In the genomic region with DNA sequence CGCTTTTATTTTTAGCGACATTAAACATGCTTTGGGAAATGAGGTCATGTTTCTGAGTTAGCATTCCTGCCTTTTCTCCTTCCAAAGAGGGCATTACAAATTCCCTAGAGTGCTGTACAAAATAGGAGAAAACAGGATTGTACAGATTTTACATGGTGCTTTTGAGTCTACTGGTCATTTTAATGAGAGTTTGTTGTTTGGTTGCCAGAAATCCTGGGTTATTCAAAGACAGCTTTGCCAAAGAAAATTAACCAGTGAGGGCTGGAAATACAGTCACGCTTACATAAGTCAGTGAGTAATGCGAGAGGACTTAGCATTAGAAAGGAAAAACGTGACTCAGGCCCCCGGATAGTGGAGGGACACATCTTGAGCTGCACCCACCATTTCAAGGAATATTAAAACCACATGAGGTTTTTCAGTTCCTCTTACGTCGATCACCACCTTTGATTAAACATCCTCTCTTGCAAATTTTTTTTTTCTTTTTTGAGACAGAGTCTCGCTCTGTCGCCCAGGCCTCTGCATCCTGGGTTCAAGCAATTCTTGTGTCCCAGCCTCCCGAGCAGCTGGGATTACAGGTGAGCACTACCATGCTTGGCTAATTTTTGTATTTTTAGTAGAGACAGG, we compare ENCODE assay signal across 8 cellular contexts. TPM values are rescaled to one million over a fixed set of nuclear protein-coding genes. Genes with fewer than 3 reads are reported as not detected.
A peak's percentile ranks its signal among the peaks of the same experiment; 100 is the strongest.
DNase-seq lines count a peak whose midpoint lies in the region; FAIRE-seq and TF ChIP-seq lines count a peak whose summit lies in the region.

No MANE protein-coding gene starts in this region.

- no peak overlapping the region for H3K4me3 ChIP-seq in DOHH2 (ENCODE audit: low read length)
- H3K4me3 ChIP-seq in adrenal gland, result no peak overlapping the region
- H3K4me3 ChIP-seq in kidney (ENCODE audit: low read length in 2 of 2), result no peak overlapping the region

- H3K79me2 ChIP-seq in DOHH2 (ENCODE audit: control insufficient read depth, low read length), result no peaks in the 10 kb centered on the region

- no peak for FAIRE-seq in kidney (lab: Jason Lieb, UNC)

- 37 to 43% (median 39%) methylated on average over 11 of the region's 11 CpGs for WGBS in adrenal gland, 4 donors

- H3F3A ChIP-seq in DOHH2 (ENCODE audit: control insufficient read depth, insufficient read depth), result peaks cover 13% of the 10 kb centered on the region

- TF ChIP-seq POLR2A in adrenal gland (IDR thresholded peaks at IDR 0.05), result no peak

- no peak overlapping the region for H3K27ac ChIP-seq in DOHH2 (ENCODE audit: low read depth, low read length)
- peak overlapping the region in 4 of 5 donors; percentile 13 to 84 (median 56) for H3K27ac ChIP-seq in adrenal gland
- no peak overlapping the region for H3K27ac ChIP-seq in kidney (ENCODE audit: low read depth in 2 of 2, low read length in 2 of 2)

- H3K9me2 ChIP-seq in DOHH2 (replicated peaks; ENCODE audit: control insufficient read depth, low read length), result no peaks in the 10 kb centered on the region

- intact Hi-C loops in adrenal gland (cut with DNase I) (no loop called here), kidney (cut with DNase I) (no loop called here)

- H3K36me3 ChIP-seq in DOHH2 (ENCODE audit: control insufficient read depth, low read length) (no peaks in the 10 kb centered on the region), adrenal gland (replicated peaks in 1 of 2) (no peaks in the 10 kb centered on the region), kidney (ENCODE audit: control insufficient read depth in 1 of 2, insufficient read depth in 2 of 2, low read length in 2 of 2) (no peaks in the 10 kb centered on the region)

- H3K4me2 ChIP-seq in DOHH2 (ENCODE audit: low read length), result peak overlapping the region; percentile 21; the same call in 1 of the 2 replicates

- H3K4me1 ChIP-seq in DOHH2 (ENCODE audit: control insufficient read depth, low read length), result peaks cover 23% of the 10 kb centered on the region
- H3K4me1 ChIP-seq in adrenal gland (replicated peaks in 1 of 2), result peaks cover 0 to 28% of the 10 kb centered on the region in 2 donors
- H3K4me1 ChIP-seq in kidney (ENCODE audit: control insufficient read depth in 1 of 2, insufficient read depth in 1 of 2, low read depth in 1 of 2, low read length in 2 of 2), result no peaks in the 10 kb centered on the region

- TF ChIP-seq CTCF in DOHH2 (IDR thresholded peaks at IDR 0.05; ENCODE audit: low read depth, low read length, poor library complexity, severe bottlenecking) (no peak), adrenal gland (IDR thresholded peaks at IDR 0.05) (no peak), kidney (IDR thresholded peaks at IDR 0.05; ENCODE audit: borderline replicate concordance, extremely low read depth, insufficient read depth) (no peak)

- no peak overlapping the region for H3K9ac ChIP-seq in kidney (ENCODE audit: low read length in 2 of 2)

- H3K27me3 ChIP-seq in DOHH2 (ENCODE audit: control insufficient read depth, low read length) (peaks cover 78% of the 10 kb centered on the region), adrenal gland (no peaks in the 10 kb centered on the region)

- peak; percentile 98 for DNase-seq in HCEC 1CT
- DNase-seq in SIG-M5 (lab: John Stamatoyannopoulos, UW), result peak; percentile 56
- peak in 6 of 7 donors; percentile 40 to 77 (median 55) for DNase-seq in adrenal gland
- DNase-seq in left kidney (ENCODE audit: low read depth, low spot score), result peak; percentile 32
- DNase-seq in stimulated activated CD8-positive, alpha-beta memory T cell treated with anti-CD3 and anti-CD28 coated beads, Interleukin-7, amount 100 ng/mL, for 4 hours (ENCODE audit: low read depth in 2 of 2), result peak; percentile 59 to 65
- DNase-seq in kidney, result no peak
- no peak for DNase-seq in NCI-H345 (lab: John Stamatoyannopoulos, UW)

- H4K20me1 ChIP-seq in DOHH2 (ENCODE audit: control insufficient read depth, insufficient read depth, low read depth, low read length), result peaks cover 29% of the 10 kb centered on the region; the same call in 1 of the 2 replicates

- H3K9me3 ChIP-seq in DOHH2 (ENCODE audit: control insufficient read depth, insufficient read depth, low read length) (no peaks in the 10 kb centered on the region), adrenal gland (replicated peaks in 1 of 3) (no peaks in the 10 kb centered on the region), kidney (ENCODE audit: control insufficient read depth in 1 of 2, low read length in 2 of 2) (no peaks in the 10 kb centered on the region)

RNA-seq across cellular contexts. Expression of gene SACS, which starts 55.4 kb away (rescaled TPM):
- total RNA-seq in adrenal gland (10 to 100 TPM in 2 of 8 donors, 1 to 10 TPM in 6; 5.9 to 11.8 (median 7.9) TPM), kidney (12.5 TPM)
- polyA plus RNA-seq in adrenal gland (1 to 10 TPM; 5.6 to 7.6 (median 6.4) TPM), kidney (ENCODE audit: insufficient read depth, low read depth, low replicate concordance) (0.58 TPM)

Comparison
In these comparisons a context has a peak if more than half of its experiments do, and no peak if none do; other contexts are left out.
1. H3K27ac ChIP-seq: peak in adrenal gland (4 of 5); none in DOHH2 (single experiment) and kidney (0 of 2).
2. DNase-seq: peak in HCEC 1CT (single experiment), SIG-M5 (single experiment), adrenal gland (6 of 7), left kidney (single experiment) and stimulated activated CD8-positive, alpha-beta memory T cell treated with anti-CD3 and anti-CD28 coated beads, Interleukin-7, amount 100 ng/mL, for 4 hours (2 of 2); none in kidney (single experiment) and NCI-H345 (single experiment).